ENCODE assay signal across 9 cellular contexts in the genomic region with DNA sequence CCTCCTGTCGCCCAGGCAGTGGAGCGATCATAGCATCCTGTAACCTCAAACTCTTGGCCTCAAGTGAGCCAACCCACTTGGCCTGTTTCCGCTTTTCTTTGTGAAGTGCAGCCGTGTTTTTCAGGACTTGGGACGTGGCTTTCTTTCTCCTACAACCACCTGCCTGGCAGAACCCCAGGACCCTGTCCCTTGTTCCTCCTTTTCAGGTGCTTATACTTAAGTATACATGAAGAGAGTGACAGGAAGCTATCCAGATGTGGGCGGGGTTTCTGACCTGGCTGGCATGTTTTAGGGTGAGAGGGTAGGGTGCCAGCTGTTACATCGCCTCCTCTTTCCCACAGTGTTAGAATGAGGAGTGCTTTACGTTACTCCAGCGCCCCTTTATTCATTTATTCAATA. TPM values are rescaled to one million over a fixed set of nuclear protein-coding genes. Genes with fewer than 3 reads are reported as not detected.
DNase-seq lines count a peak whose midpoint lies in the region; ATAC-seq lines count a peak whose summit lies in the region.
"Had no signal": no experiment of that assay in that cellular context is flagged by ENCODE, and none has a peak within 500 bp of the region (broad histone marks: within the 10 kb centered on the region; RNA-seq: fewer than 3 reads in every experiment).

No MANE protein-coding gene starts in this region.

- H3K27ac Mint-ChIP-seq in activated CD8-positive, alpha-beta memory T cell treated with anti-CD3 and anti-CD28 coated beads, Interleukin-2, amount 10 ng/mL, durations not matched to agents 7 days and 5 days, result no peak overlapping the region

- H3K27ac ChIP-seq in iPS DF 6.9 (ENCODE audit: low read length) (no peak overlapping the region), stomach smooth muscle (ENCODE audit: low read length) (no peak overlapping the region)
- H3K27ac ChIP-seq: SJSA1 had no signal

- peaks cover 64% of the 10 kb centered on the region for H3K36me3 Mint-ChIP-seq in activated CD8-positive, alpha-beta memory T cell treated with anti-CD3 and anti-CD28 coated beads, Interleukin-2, amount 10 ng/mL, durations not matched to agents 7 days and 5 days

- H3K36me3 ChIP-seq in iPS DF 6.9 (ENCODE audit: control insufficient read depth, insufficient read depth, low read length) (no peaks in the 10 kb centered on the region; the same call in 1 of the 2 replicates), stomach smooth muscle (ENCODE audit: control insufficient read depth in 2 of 2, insufficient read depth in 2 of 2, low read length in 2 of 2) (peaks cover 40 to 45% of the 10 kb centered on the region in 2 donors)
- H3K36me3 ChIP-seq: SJSA1 had no signal

- H3K4me1 ChIP-seq in iPS DF 6.9 (ENCODE audit: control insufficient read depth, insufficient read depth, low read length) (no peaks in the 10 kb centered on the region), stomach smooth muscle (ENCODE audit: control insufficient read depth, insufficient read depth, low read length) (peaks cover 8% of the 10 kb centered on the region)
- H3K4me1 ChIP-seq: SJSA1 had no signal

- no peak for ATAC-seq in activated CD8-positive, alpha-beta memory T cell treated with anti-CD3 and anti-CD28 coated beads, Interleukin-2, amount 10 ng/mL, durations not matched to agents 7 days and 5 days

- DNase-seq in activated CD8-positive, alpha-beta memory T cell treated with anti-CD3 and anti-CD28 coated beads, Interleukin-2, amount 10 ng/mL, durations not matched to agents 7 days and 5 days, result peak; percentile 42
- DNase-seq in activated CD8-positive, alpha-beta memory T cell treated with anti-CD3 and anti-CD28 coated beads, Interleukin-2, amount 50 U/mL, for 48 hours, result no peak
- peak; percentile 3 for DNase-seq in activated CD4-positive, alpha-beta T cell treated with anti-CD3 and anti-CD28 coated beads, Interleukin-2, amount 50 U/mL, for 1 hour
- DNase-seq in iPS DF 6.9 (ENCODE audit: low read depth, low spot score) (no peak), C1 segment of cervical spinal cord (lab: John Stamatoyannopoulos, UW) (no peak), HCEC 1CT (no peak)
- no peak for DNase-seq in central memory CD4-positive, alpha-beta T cell

- H3K4me1 Mint-ChIP-seq in activated CD8-positive, alpha-beta memory T cell treated with anti-CD3 and anti-CD28 coated beads, Interleukin-2, amount 10 ng/mL, durations not matched to agents 7 days and 5 days, result peaks cover 10% of the 10 kb centered on the region

- H3K9me3 Mint-ChIP-seq in activated CD8-positive, alpha-beta memory T cell treated with anti-CD3 and anti-CD28 coated beads, Interleukin-2, amount 10 ng/mL, durations not matched to agents 7 days and 5 days (ENCODE audit: low read depth), result peaks cover 36% of the 10 kb centered on the region

- H3K27me3 ChIP-seq in iPS DF 6.9 (ENCODE audit: control insufficient read depth, insufficient read depth, low read length) (no peaks in the 10 kb centered on the region), stomach smooth muscle (ENCODE audit: control insufficient read depth in 1 of 2, insufficient read depth in 2 of 2, low read length in 2 of 2) (no peaks in the 10 kb centered on the region)
- H3K27me3 ChIP-seq: SJSA1 had no signal

- H3K9me3 ChIP-seq in iPS DF 6.9 (ENCODE audit: control insufficient read depth, insufficient read depth, low read length) (0 out of 2 replicates have a peak, but pooled peaks cover 1% of the 10 kb centered on the region), stomach smooth muscle (ENCODE audit: control insufficient read depth in 2 of 2, low read length in 2 of 2) (peaks cover 34 to 62% of the 10 kb centered on the region in 2 donors)

- H3K4me3 Mint-ChIP-seq in activated CD8-positive, alpha-beta memory T cell treated with anti-CD3 and anti-CD28 coated beads, Interleukin-2, amount 10 ng/mL, durations not matched to agents 7 days and 5 days, result no peak overlapping the region

- peak overlapping the region; percentile 82; the same call in 1 of the 2 replicates for H3K4me3 ChIP-seq in iPS DF 6.9 (ENCODE audit: low read length)
- H3K4me3 ChIP-seq in stomach smooth muscle (ENCODE audit: low read length in 2 of 2), result peak overlapping the region; percentile 73 to 93

- no peaks in the 10 kb centered on the region for H3K27me3 Mint-ChIP-seq in activated CD8-positive, alpha-beta memory T cell treated with anti-CD3 and anti-CD28 coated beads, Interleukin-2, amount 10 ng/mL, durations not matched to agents 7 days and 5 days

- no CpG with 5 or more reads among the region's 9 CpGs for WGBS in iPS DF 6.9 (ENCODE audit: insufficient coverage, insufficient read length)

- peak overlapping the region in 1 of 2 donors; percentile 36 for H3K9ac ChIP-seq in stomach smooth muscle (ENCODE audit: low read length in 2 of 2)

- CTCF ChIA-PET in activated CD8-positive, alpha-beta memory T cell treated with anti-CD3 and anti-CD28 coated beads, Interleukin-2, amount 10 ng/mL, durations not matched to agents 7 days and 5 days (lab: Charles Lee), result interaction anchor here (1.1 to 2.1 kb wide), 3 partner anchors 49 to 125 kb away, joined by 3 to 8 read pairs (median 6); a partner anchor contains a TSS

RNA-seq across cellular contexts. Expression of a gene that starts 0.7 kb away (rescaled TPM):
- total RNA-seq in activated CD8-positive, alpha-beta memory T cell treated with anti-CD3 and anti-CD28 coated beads, Interleukin-2, amount 10 ng/mL, durations not matched to agents 7 days and 5 days, result 10 to 100 TPM; 11.2 to 13.6 TPM

RNA-seq across cellular contexts. Expression of a gene that starts 44.1 kb away (rescaled TPM):
- 10 to 100 TPM; 22.5 to 23.1 TPM for total RNA-seq in activated CD8-positive, alpha-beta memory T cell treated with anti-CD3 and anti-CD28 coated beads, Interleukin-2, amount 10 ng/mL, durations not matched to agents 7 days and 5 days

RNA-seq across cellular contexts. Expression of a gene that starts 48.7 kb away (rescaled TPM):
- total RNA-seq in activated CD8-positive, alpha-beta memory T cell treated with anti-CD3 and anti-CD28 coated beads, Interleukin-2, amount 10 ng/mL, durations not matched to agents 7 days and 5 days, result 1 to 10 TPM; 2.0 to 2.3 TPM

RNA-seq across cellular contexts. Expression of a gene that starts 49.0 kb away (rescaled TPM):
- 1 to 10 TPM; 7.7 to 7.9 TPM for total RNA-seq in activated CD8-positive, alpha-beta memory T cell treated with anti-CD3 and anti-CD28 coated beads, Interleukin-2, amount 10 ng/mL, durations not matched to agents 7 days and 5 days

Comparison
In these comparisons a context has a peak if more than half of its experiments do, and no peak if none do; other contexts are left out.
1. DNase-seq: peak in activated CD8-positive, alpha-beta memory T cell treated with anti-CD3 and anti-CD28 coated beads, Interleukin-2, amount 10 ng/mL, durations not matched to agents 7 days and 5 days (single experiment) and activated CD4-positive, alpha-beta T cell treated with anti-CD3 and anti-CD28 coated beads, Interleukin-2, amount 50 U/mL, for 1 hour (single experiment); none in activated CD8-positive, alpha-beta memory T cell treated with anti-CD3 and anti-CD28 coated beads, Interleukin-2, amount 50 U/mL, for 48 hours (single experiment), iPS DF 6.9 (single experiment), C1 segment of cervical spinal cord (0 of 14), central memory CD4-positive, alpha-beta T cell (single experiment) and HCEC 1CT (single experiment).